Comparison of ENCODE assay signal across 1 cellular context in genomic region chr10:69180525-69181204, GRCh38.
TF ChIP-seq lines count a peak whose summit lies in the region.

No MANE protein-coding gene starts in this region.

TF ChIP-seq in SK-N-SH, 30 proteins besides CTCF, POLR2A, EP300 and RAD21 (continued from another document):
- TF ChIP-seq PBX3 (IDR thresholded peaks at IDR 0.05) (no peak), ELF1 (IDR thresholded peaks at IDR 0.05) (no peak), MXI1 (IDR thresholded peaks at IDR 0.05; ENCODE audit: low read depth, low read length) (no peak), POLR2AphosphoS5 (IDR thresholded peaks at IDR 0.05; ENCODE audit: low read depth, low read length) (no peak), FOSL2 (IDR thresholded peaks at IDR 0.05; ENCODE audit: borderline replicate concordance, low read depth) (no peak), ZBTB33 (IDR thresholded peaks at IDR 0.05; ENCODE audit: borderline replicate concordance, low read depth) (no peak)
- TF ChIP-seq, protein P1, sequence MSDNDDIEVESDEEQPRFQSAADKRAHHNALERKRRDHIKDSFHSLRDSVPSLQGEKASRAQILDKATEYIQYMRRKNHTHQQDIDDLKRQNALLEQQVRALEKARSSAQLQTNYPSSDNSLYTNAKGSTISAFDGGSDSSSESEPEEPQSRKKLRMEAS (IDR thresholded peaks at IDR 0.05; ENCODE audit: low read depth), result no peak
